In genomic region chr1:4020411-4020810, GRCh38 we compare ENCODE assay signal across 13 cellular contexts.
"Had no signal": no experiment of that assay in that cellular context is flagged by ENCODE, and none has a peak within 500 bp of the region (broad histone marks: within the 10 kb centered on the region; RNA-seq: fewer than 3 reads in every experiment).

No MANE protein-coding gene starts in this region.

- H3K27me3 ChIP-seq: foreskin keratinocyte, pancreas, right lobe of liver had no signal

- H3K9me3 ChIP-seq: pancreas, right lobe of liver, tibial artery had no signal

- H3K4me2 ChIP-seq: hepatocyte had no signal

- H3K27ac ChIP-seq: foreskin keratinocyte, hepatocyte, pancreas, right lobe of liver, tibial artery had no signal

- H3K79me2 ChIP-seq: hepatocyte had no signal

- H3K4me1 ChIP-seq: foreskin keratinocyte, pancreas, right lobe of liver, tibial artery had no signal

- H3K36me3 ChIP-seq: pancreas, right lobe of liver, tibial artery had no signal

- H2AFZ ChIP-seq: hepatocyte had no signal

- H3K4me3 ChIP-seq: hepatocyte, pancreas, right lobe of liver, tibial artery had no signal

- ATAC-seq: effector memory CD8-positive, alpha-beta T cell; foreskin keratinocyte; left colon; natural killer cell; pancreas; right lobe of liver had no signal

- FAIRE-seq: colon, pancreas had no signal

- DNase-seq: cerebellar nuclear complex; effector memory CD8-positive, alpha-beta T cell; foreskin keratinocyte; left colon; occipital lobe; pancreas; right lobe of liver; stimulated activated CD4-positive, alpha-beta T cell treated with anti-CD3 and anti-CD28 coated beads, Interleukin-4, amount 100 ng/mL, for 1 hour; stimulated activated CD8-positive, alpha-beta memory T cell treated with anti-CD3 and anti-CD28 coated beads, Interleukin-4, amount 100 ng/mL, for 48 hours; tibial artery had no signal
